ENCODE assay signal across 9 cellular contexts in the genomic region with DNA sequence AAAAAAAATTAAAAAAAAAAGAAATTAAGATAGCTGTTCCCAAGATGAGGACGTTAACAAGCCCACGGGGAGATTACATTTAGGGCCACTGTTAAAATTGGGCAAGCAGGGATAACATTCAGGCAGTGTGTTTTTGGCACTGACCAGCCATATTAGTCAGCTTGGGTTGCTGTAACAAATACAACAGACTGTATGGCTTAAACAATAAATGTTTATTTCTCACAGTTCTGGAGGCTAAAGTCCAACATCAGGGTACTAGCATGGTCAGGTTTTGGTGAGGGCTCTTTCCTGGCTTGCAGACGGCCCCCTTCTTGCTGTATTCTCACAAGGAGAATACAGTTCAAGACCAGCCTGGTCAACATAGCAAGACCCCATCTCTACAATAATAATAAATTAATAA. TPM values are rescaled to one million over a fixed set of nuclear protein-coding genes. Genes with fewer than 3 reads are reported as not detected.
"Had no signal": no experiment of that assay in that cellular context is flagged by ENCODE, and none has a peak within 500 bp of the region (broad histone marks: within the 10 kb centered on the region; RNA-seq: fewer than 3 reads in every experiment).

No MANE protein-coding gene starts in this region.

- H3K4me3 ChIP-seq: GM23338 had no signal

- ATAC-seq: GM23338 had no signal

- DNase-seq: H9, HCEC 1CT, KBM-7 had no signal

- H3K9ac ChIP-seq: KMS-11 had no signal

- FAIRE-seq: H1, H54, HTR-8/SVneo had no signal

- H3K27ac ChIP-seq: KMS-11 had no signal

- H2AFZ ChIP-seq: GM23338 had no signal

- H3K4me2 ChIP-seq: GM23338, KMS-11 had no signal

RNA-seq across cellular contexts. Expression of a gene that starts 31.7 kb away (rescaled TPM):
- total RNA-seq: GM23338, HT-29 had no signal
- polyA plus RNA-seq: GM23338 had no signal
